25 cellular contexts compared by ENCODE assay signal in genomic region chr1:101330427-101331130, GRCh38.
DNase-seq lines count a peak whose midpoint lies in the region; ATAC-seq, FAIRE-seq and TF ChIP-seq lines count a peak whose summit lies in the region.
"Had no signal": no experiment of that assay in that cellular context is flagged by ENCODE, and none has a peak within 500 bp of the region (broad histone marks: within the 10 kb centered on the region; RNA-seq: fewer than 3 reads in every experiment).

No MANE protein-coding gene starts in this region.

- H3K27me3 ChIP-seq in uterus = no peaks in the 10 kb centered on the region
- H3K27me3 ChIP-seq: BE2C had no signal

- H3K27ac Mint-ChIP-seq in immature natural killer cell = peak overlapping the region; percentile 88 to 96 (median 91)
- H3K27ac Mint-ChIP-seq in natural killer cell treated with Interleukin-12 subunit alpha and Interleukin-12 subunit beta and Interleukin-15 and Interleukin-18, amount 100 ng/mL, for 72 hours = peak overlapping the region; percentile 73 to 77

- FAIRE-seq in RCC 7860 (lab: Jason Lieb, UNC) = peak; percentile 85
- FAIRE-seq: A549, D721Med had no signal

- peaks cover 4 to 25% (median 5%) of the 10 kb centered on the region in 3 donors for H3K36me3 Mint-ChIP-seq in immature natural killer cell
- H3K36me3 Mint-ChIP-seq in natural killer cell treated with Interleukin-12 subunit alpha and Interleukin-12 subunit beta and Interleukin-15 and Interleukin-18, amount 100 ng/mL, for 72 hours = peaks cover 25% of the 10 kb centered on the region

- peaks cover 0 to 3% (median 0%) of the 10 kb centered on the region in 6 donors for H3K9me3 Mint-ChIP-seq in immature natural killer cell
- peaks cover 20% of the 10 kb centered on the region for H3K9me3 Mint-ChIP-seq in natural killer cell treated with Interleukin-12 subunit alpha and Interleukin-12 subunit beta and Interleukin-15 and Interleukin-18, amount 100 ng/mL, for 72 hours

- TF ChIP-seq CTCF in uterus (IDR thresholded peaks at IDR 0.05) = no peak

- peak overlapping the region; percentile 65 to 88 (median 67) for H3K4me3 Mint-ChIP-seq in immature natural killer cell
- H3K4me3 Mint-ChIP-seq in natural killer cell treated with Interleukin-12 subunit alpha and Interleukin-12 subunit beta and Interleukin-15 and Interleukin-18, amount 100 ng/mL, for 72 hours = peak overlapping the region; percentile 42

- peaks cover 70 to 79% of the 10 kb centered on the region in 2 donors for H3K4me1 Mint-ChIP-seq in immature natural killer cell
- H3K4me1 Mint-ChIP-seq in natural killer cell treated with Interleukin-12 subunit alpha and Interleukin-12 subunit beta and Interleukin-15 and Interleukin-18, amount 100 ng/mL, for 72 hours (ENCODE audit: low read depth in 2 of 2) = peaks cover 39 to 49% of the 10 kb centered on the region in 2 donors

- ATAC-seq in GM18511 (IDR thresholded peaks at IDR 0.05; ENCODE audit: unreplicated experiment) (peak; percentile 54), HG03196 (IDR thresholded peaks at IDR 0.05; ENCODE audit: unreplicated experiment) (no peak), GM21360 (IDR thresholded peaks at IDR 0.05; ENCODE audit: unreplicated experiment) (no peak)
- ATAC-seq in natural killer cell treated with Interleukin-12 subunit alpha and Interleukin-12 subunit beta and Interleukin-15 and Interleukin-18, amount 100 ng/mL, for 72 hours = no peak
- ATAC-seq: A549 had no signal

- H3K27ac ChIP-seq in uterus = no peak overlapping the region
- H3K27ac ChIP-seq: A549, GM23248 had no signal

- no peaks in the 10 kb centered on the region for H3K4me1 ChIP-seq in uterus
- H3K4me1 ChIP-seq: A549, BE2C, HAP-1 had no signal

- no peaks in the 10 kb centered on the region for H3K36me3 ChIP-seq in uterus
- H3K36me3 ChIP-seq: BE2C, HAP-1 had no signal

- no peaks in the 10 kb centered on the region for H3K9me3 ChIP-seq in uterus
- H3K9me3 ChIP-seq: A549, BE2C, HAP-1 had no signal

- intact Hi-C loops in uterus (cut with DNase I; ENCODE audit: low total_unique reads) = no loop called here

- H3K27me3 Mint-ChIP-seq in immature natural killer cell (ENCODE audit: low read depth in 3 of 3) = peaks cover 0 to 13% (median 2%) of the 10 kb centered on the region in 3 donors
- H3K27me3 Mint-ChIP-seq in natural killer cell treated with Interleukin-12 subunit alpha and Interleukin-12 subunit beta and Interleukin-15 and Interleukin-18, amount 100 ng/mL, for 72 hours = no peaks in the 10 kb centered on the region

- no peak for TF ChIP-seq POLR2A in uterus (IDR thresholded peaks at IDR 0.05)

- H3K4me3 ChIP-seq in uterus = no peak overlapping the region
- H3K4me3 ChIP-seq: A549, GM23248, HAP-1 had no signal

- DNase-seq in RCC 7860 (ENCODE audit: low spot score) = peak; percentile 40
- DNase-seq in immature natural killer cell = peak in 2 of 3 donors; percentile 30 to 48
- DNase-seq in natural killer cell treated with Interleukin-12 subunit alpha and Interleukin-12 subunit beta and Interleukin-15 and Interleukin-18, amount 100 ng/mL, for 72 hours (ENCODE audit: low spot score) = no peak
- DNase-seq in uterus = no peak
- DNase-seq in stimulated activated CD4-positive, alpha-beta T cell treated with anti-CD3 and anti-CD28 coated beads, Interleukin-15, amount 100 ng/mL, for 24 hours = no peak
- DNase-seq: BE2C; DMS53; EL; GF-D8; GM23248; KG1; NCI-H1105; NCI-H146; NCI-H2029; NCI-H2227 treated with DMSO at 0.1 percent for 48 hours; NCI-H510A; NCI-H748 treated with DMSO at 0.1 percent for 48 hours; NK-92 treated with Interleukin-12 subunit alpha and Interleukin-12 subunit beta, amount 100 ng/mL, for 24 hours; SIG-M5 had no signal

Comparison
In these comparisons a context has a peak if more than half of its experiments do, and no peak if none do; other contexts are left out.
1. DNase-seq: peak in RCC 7860 (single experiment) and immature natural killer cell (2 of 3); none in natural killer cell treated with Interleukin-12 subunit alpha and Interleukin-12 subunit beta and Interleukin-15 and Interleukin-18, amount 100 ng/mL, for 72 hours (single experiment), uterus (0 of 2) and stimulated activated CD4-positive, alpha-beta T cell treated with anti-CD3 and anti-CD28 coated beads, Interleukin-15, amount 100 ng/mL, for 24 hours (single experiment).